In genomic region chr2:98713332-98714015, GRCh38 we compare ENCODE assay signal across 11 cellular contexts.
DNase-seq lines count a peak whose midpoint lies in the region; ATAC-seq and TF ChIP-seq lines count a peak whose summit lies in the region.
"Had no signal": no experiment of that assay in that cellular context is flagged by ENCODE, and none has a peak within 500 bp of the region (broad histone marks: within the 10 kb centered on the region; RNA-seq: fewer than 3 reads in every experiment).

No MANE protein-coding gene starts in this region.

- DNase-seq in DMS53 treated with DMSO at 0.1 percent for 48 hours (lab: John Stamatoyannopoulos, UW; ENCODE audit: unreplicated experiment), result peak; percentile 78
- DNase-seq in erythroblast (lab: John Stamatoyannopoulos, UW), result no peak
- DNase-seq in NCI-H69 (lab: John Stamatoyannopoulos, UW), result no peak
- DNase-seq in NCI-H1417 treated with DMSO at 0.1 percent for 48 hours (lab: John Stamatoyannopoulos, UW), result no peak
- DNase-seq in NOMO-1 (lab: John Stamatoyannopoulos, UW; ENCODE audit: unreplicated experiment in 2 of 2), result no peak
- DNase-seq: NCI-H446 treated with DMSO at 0.1 percent for 48 hours, SK-N-SH had no signal

- TF ChIP-seq POLR2A in erythroblast (IDR thresholded peaks at IDR 0.05; ENCODE audit: low read length), result no peak

- ATAC-seq in GM19025 (IDR thresholded peaks at IDR 0.05; ENCODE audit: low read depth, unreplicated experiment) (peak; percentile 70), HG02840 (IDR thresholded peaks at IDR 0.05; ENCODE audit: low FRiP score, unreplicated experiment) (peak; percentile 78), HG03575 (IDR thresholded peaks at IDR 0.05; ENCODE audit: extremely low read depth, insufficient number of reproducible peaks, low FRiP score, unreplicated experiment) (peak; percentile 83)
- ATAC-seq: left lobe of liver had no signal
